Comparison of ENCODE assay signal across 1 cellular context in genomic region chr15:74405823-74406222, GRCh38.
TF ChIP-seq lines count a peak whose summit lies in the region.

No MANE protein-coding gene starts in this region.

TF ChIP-seq in K562, 482 proteins besides CTCF, POLR2A, EP300 and RAD21:
- TF ChIP-seq ZBTB40 (IDR thresholded peaks at IDR 0.05), result no peak
- no peak for TF ChIP-seq ZBTB40 (CRISPR knock-in tag; IDR thresholded peaks at IDR 0.05)
- TF ChIP-seq BRF2 (IDR thresholded peaks at IDR 0.05; ENCODE audit: borderline replicate concordance, insufficient read depth, insufficient read length), result no peak
- TF ChIP-seq WHSC1 (IDR thresholded peaks at IDR 0.05; ENCODE audit: low read length), result peak; percentile 10
